In the genomic region with DNA sequence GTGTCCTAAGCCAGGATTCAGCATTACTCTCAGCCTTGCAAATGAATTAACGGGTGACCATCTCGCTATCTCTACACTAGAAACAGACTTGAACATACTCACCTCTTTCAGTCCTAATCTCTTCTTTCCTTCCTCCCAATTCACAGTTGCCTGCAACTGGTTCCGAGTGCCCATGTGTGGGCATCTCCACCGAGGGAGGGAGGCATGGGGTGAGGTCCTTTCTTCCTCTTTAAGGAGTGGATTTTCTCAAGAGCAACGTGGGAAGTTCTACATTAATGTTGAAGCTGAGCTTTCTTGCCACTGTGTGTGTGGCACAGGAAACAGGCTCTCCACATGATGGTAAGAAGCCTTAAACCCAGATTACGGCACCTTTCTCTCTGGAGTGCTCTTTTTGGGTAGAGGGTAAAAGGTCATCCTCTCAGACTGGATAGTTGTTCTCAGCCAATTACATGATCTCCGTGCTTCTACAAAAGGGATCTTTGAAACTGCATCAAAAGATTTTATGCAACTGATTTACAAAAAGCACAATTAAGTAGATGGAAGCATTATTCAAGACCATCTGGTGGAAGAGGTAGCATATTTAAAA, we compare ENCODE assay signal across 32 cellular contexts.
"Had no signal": no experiment of that assay in that cellular context is flagged by ENCODE, and none has a peak within 500 bp of the region (broad histone marks: within the 10 kb centered on the region; RNA-seq: fewer than 3 reads in every experiment).

No MANE protein-coding gene starts in this region.

- ATAC-seq: activated naive CD4-positive, alpha-beta T cell treated with anti-CD3 and anti-CD28 coated beads, Interleukin-2, amount 50 U/mL, for 72 hours; activated T-cell treated with anti-CD3 and anti-CD28 coated beads, Interleukin-2, amount 50 U/mL, for 4 hours; body of pancreas; PC-3; T-cell had no signal

- H3K9me3 ChIP-seq: adrenal gland, body of pancreas, breast epithelium, Peyer's patch, SJSA1, SK-N-SH had no signal

- FAIRE-seq: astrocyte, TTC549 had no signal

- H3K27me3 ChIP-seq: body of pancreas, breast epithelium, Peyer's patch, SJSA1 had no signal

- H3K9ac ChIP-seq: SK-N-SH had no signal

- H3K4me3 Mint-ChIP-seq: activated CD4-positive, alpha-beta memory T cell treated with anti-CD3 and anti-CD28 coated beads for 36 hours; activated naive CD4-positive, alpha-beta T cell treated with anti-CD3 and anti-CD28 coated beads for 36 hours; activated T-cell treated with anti-CD3 and anti-CD28 coated beads, Interleukin-2, amount 50 U/mL, for 4 hours; activated T-helper 1 cell treated with anti-CD3 and anti-CD28 coated beads, Interleukin-12 subunit alpha, Interleukin-12 subunit beta, Interleukin-2, Interleukin-4 antibody, amounts not matched to agents 30 ng/mL and 10 ng/mL and 1 ng/mL, durations not matched to agents 14 hours and 24 hours and 36 hours; T-cell had no signal

- H3K27ac ChIP-seq: adrenal gland, body of pancreas, breast epithelium, coronary artery, Peyer's patch, SJSA1 had no signal

- H3K27ac Mint-ChIP-seq: activated CD4-positive, alpha-beta memory T cell treated with anti-CD3 and anti-CD28 coated beads for 36 hours; activated naive CD4-positive, alpha-beta T cell treated with anti-CD3 and anti-CD28 coated beads for 36 hours; activated naive CD4-positive, alpha-beta T cell treated with anti-CD3 and anti-CD28 coated beads, Interleukin-2, amount 50 U/mL, for 72 hours; activated T-helper 1 cell treated with anti-CD3 and anti-CD28 coated beads, Interleukin-12 subunit alpha, Interleukin-12 subunit beta, Interleukin-2, Interleukin-4 antibody, amounts not matched to agents 30 ng/mL and 10 ng/mL and 1 ng/mL, durations not matched to agents 14 hours and 24 hours and 36 hours; T-cell had no signal

- H3K9me3 Mint-ChIP-seq: activated CD4-positive, alpha-beta memory T cell treated with anti-CD3 and anti-CD28 coated beads for 36 hours; activated naive CD4-positive, alpha-beta T cell treated with anti-CD3 and anti-CD28 coated beads for 36 hours; activated T-cell treated with anti-CD3 and anti-CD28 coated beads, Interleukin-2, amount 50 U/mL, for 4 hours; activated T-helper 1 cell treated with anti-CD3 and anti-CD28 coated beads, Interleukin-12 subunit alpha, Interleukin-12 subunit beta, Interleukin-2, Interleukin-4 antibody, amounts not matched to agents 30 ng/mL and 10 ng/mL and 1 ng/mL, durations not matched to agents 14 hours and 24 hours and 36 hours had no signal

- H3K4me1 Mint-ChIP-seq: T-cell had no signal

- H3K4me3 ChIP-seq: adrenal gland, body of pancreas, breast epithelium, Peyer's patch, SJSA1 had no signal

- DNase-seq: activated CD4-positive, alpha-beta memory T cell treated with anti-CD3 and anti-CD28 coated beads for 36 hours; activated CD4-positive, alpha-beta T cell treated with anti-CD3 and anti-CD28 coated beads, Interleukin-2, amount 50 U/mL, for 1 hour; activated CD8-positive, alpha-beta memory T cell treated with anti-CD3 and anti-CD28 coated beads, Interleukin-2, amount 50 U/mL, for 4 hours; activated gamma-delta T cell treated with Interleukin-2 at 50 U/mL for 16 hours; activated naive CD4-positive, alpha-beta T cell treated with anti-CD3 and anti-CD28 coated beads for 36 hours; activated T-cell treated with anti-CD3 and anti-CD28 coated beads for 4 hours; activated T-cell treated with anti-CD3 and anti-CD28 coated beads, Interleukin-2, amount 50 U/mL, for 4 hours; adrenal gland; body of pancreas; Karpas-422; NCI-H1092 treated with DMSO at 0.1 percent for 48 hours; NCI-H1417 treated with DMSO at 0.1 percent for 48 hours; NCI-H1694; NCI-H1930; NCI-H2081 treated with DMSO at 0.1 percent for 48 hours; NCI-H226; NCI-H526; NCI-H748 treated with DMSO at 0.1 percent for 48 hours; NK-92 treated with Interleukin-12 subunit alpha and Interleukin-12 subunit beta, amount 100 ng/mL, for 24 hours; PC-3; Peyer's patch; SHP77 treated with DMSO at 0.1 percent for 48 hours; SK-N-SH; T-cell; T1000 had no signal

- H3K36me3 Mint-ChIP-seq: activated CD4-positive, alpha-beta memory T cell treated with anti-CD3 and anti-CD28 coated beads for 36 hours; T-cell had no signal

- H3K36me3 ChIP-seq: adrenal gland, breast epithelium, Peyer's patch, SJSA1 had no signal

- H3K4me2 ChIP-seq: SK-N-SH had no signal

- H3K4me1 ChIP-seq: adrenal gland, body of pancreas, Peyer's patch had no signal
